18 cellular contexts compared by ENCODE assay signal in the genomic region with DNA sequence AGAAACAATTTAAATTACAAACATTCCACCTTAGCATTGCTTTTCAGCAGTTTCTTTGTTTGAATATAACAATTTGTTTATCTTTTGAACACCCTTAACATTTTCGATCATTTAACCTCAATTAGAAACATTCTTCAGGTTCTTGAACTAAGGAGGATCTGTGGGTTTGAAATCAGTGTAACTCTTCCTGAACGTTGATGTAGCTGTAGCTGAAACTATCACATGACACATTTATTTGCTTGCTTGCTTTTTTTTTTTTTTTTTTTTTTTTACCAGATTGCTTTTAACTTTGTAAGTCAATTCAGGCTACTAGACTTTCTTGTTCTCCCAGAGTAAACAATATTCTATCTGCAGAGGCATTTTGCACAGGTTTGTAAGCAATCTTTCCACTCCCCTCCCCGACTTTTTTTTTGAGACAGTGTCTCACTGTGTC. TPM values are rescaled to one million over a fixed set of nuclear protein-coding genes. Genes with fewer than 3 reads are reported as not detected.
DNase-seq lines count a peak whose midpoint lies in the region; ATAC-seq, FAIRE-seq and TF ChIP-seq lines count a peak whose summit lies in the region.
"Had no signal": no experiment of that assay in that cellular context is flagged by ENCODE, and none has a peak within 500 bp of the region (broad histone marks: within the 10 kb centered on the region; RNA-seq: fewer than 3 reads in every experiment).

No MANE protein-coding gene starts in this region.

- peaks cover 17% of the 10 kb centered on the region for H3K4me1 ChIP-seq in A549
- peaks cover 6% of the 10 kb centered on the region; the same call in 1 of the 2 replicates for H3K4me1 ChIP-seq in GM12878 (ENCODE audit: control insufficient read depth, insufficient read depth, low read length)

- H3K36me3 ChIP-seq in GM12878 (ENCODE audit: control insufficient read depth in 2 of 2, insufficient read depth in 2 of 2, low read length in 1 of 2) (peaks cover 0 to 2% of the 10 kb centered on the region in 2 experiments; a peak in 1 of 4 replicates), WERI-Rb-1 (peaks cover 8% of the 10 kb centered on the region)

- no peak for TF ChIP-seq EP300 in A549 (IDR thresholded peaks at IDR 0.05)
- TF ChIP-seq EP300 in GM12878 (IDR thresholded peaks at IDR 0.05; ENCODE audit: borderline replicate concordance in 1 of 2, control insufficient read depth in 1 of 2, low read depth in 2 of 2, low read length in 2 of 2): no peak

- H3K27me3 ChIP-seq in GM12878 (replicated peaks in 1 of 2; ENCODE audit: control insufficient read depth in 2 of 2, insufficient read depth in 2 of 2, low read length in 1 of 2) (no peaks in the 10 kb centered on the region), WERI-Rb-1 (ENCODE audit: insufficient read depth, low read depth, severe bottlenecking) (no peaks in the 10 kb centered on the region)

- no peak for DNase-seq in A549 (ENCODE audit: low read depth in 1 of 2, low spot score in 1 of 2)
- DNase-seq in HFFc6: no peak
- DNase-seq in GM12878 (ENCODE audit: low read depth, low spot score): no peak
- no peak for DNase-seq in epidermal melanocyte (ENCODE audit: insufficient read length, low spot score)
- DNase-seq in activated gamma-delta T cell treated with Interleukin-2 at 50 U/mL for 16 hours: no peak
- no peak for DNase-seq in stimulated activated naive CD8-positive, alpha-beta T cell treated with anti-CD3 and anti-CD28 coated beads, Interleukin-15, Interleukin-2, amounts not matched to agents 100 U/mL and 50 U/mL, for 24 hours
- DNase-seq in WERI-Rb-1: no peak
- DNase-seq: activated T-cell treated with anti-CD3 and anti-CD28 coated beads, Interleukin-2, amount 50 U/mL, for 4 hours; central memory CD4-positive, alpha-beta T cell; immature natural killer cell; mammary epithelial cell; NCI-H146; Right ventricle myocardium superior; stimulated activated CD4-positive, alpha-beta T cell treated with anti-CD3 and anti-CD28 coated beads, Interleukin-15, amount 100 ng/mL, for 24 hours; stimulated activated naive CD8-positive, alpha-beta T cell treated with anti-CD3 and anti-CD28 coated beads, Interleukin-15, amount 100 ng/mL, for 72 hours had no signal

- POLR2A ChIA-PET in A549 (lab: Yijun Ruan, JAX) (no interaction called here), GM12878 (lab: Charles Lee) (interaction anchor here (0.6 to 2.0 kb wide), 4 partner anchors 11 to 135 kb away, joined by 4 to 9 read pairs (median 8); no protein-coding TSS in a partner anchor)

- no peak overlapping the region for H3K27ac ChIP-seq in A549
- H3K27ac ChIP-seq in GM12878 (ENCODE audit: control insufficient read depth, insufficient read depth): no peak overlapping the region
- no peak overlapping the region for H3K27ac ChIP-seq in WERI-Rb-1

- H3K79me2 ChIP-seq in GM12878 (ENCODE audit: control insufficient read depth, insufficient read depth, low read length): no peaks in the 10 kb centered on the region

- H2AFZ ChIP-seq in GM12878 (ENCODE audit: control insufficient read depth, low read depth, low read length): no peak overlapping the region

- intact Hi-C loops in GM12878 (cut with micrococcal nuclease; ENCODE audit: unreplicated experiment): no loop called here

- WGBS in A549 (ENCODE audit: missing lambda C conversion rate): 44% methylated on average over 3 of the region's 3 CpGs
- 66% methylated on average over 3 of the region's 3 CpGs for WGBS in GM12878 (ENCODE audit: insufficient coverage, insufficient replicate concordance, low lambda C conversion rate, missing lambda C conversion rate)

- ATAC-seq in A549 (no peak), GM12878 (no peak)
- ATAC-seq in stimulated activated naive CD8-positive, alpha-beta T cell treated with anti-CD3 and anti-CD28 coated beads, Interleukin-15, Interleukin-2, amounts not matched to agents 100 U/mL and 50 U/mL, for 24 hours: no peak
- ATAC-seq: activated T-cell treated with anti-CD3 and anti-CD28 coated beads, Interleukin-2, amount 50 U/mL, for 4 hours; stimulated activated naive CD8-positive, alpha-beta T cell treated with anti-CD3 and anti-CD28 coated beads, Interleukin-15, amount 100 ng/mL, for 72 hours had no signal

- H3K4me2 ChIP-seq in A549 (peak overlapping the region; percentile 27; the same call in 2 of the 3 replicates), GM12878 (ENCODE audit: control insufficient read depth, insufficient read depth) (no peak overlapping the region)

- H3K27me3 Mint-ChIP-seq in HFFc6 (ENCODE audit: insufficient read depth): peaks cover 2% of the 10 kb centered on the region
- H3K27me3 Mint-ChIP-seq: stimulated activated naive CD8-positive, alpha-beta T cell treated with anti-CD3 and anti-CD28 coated beads, Interleukin-15, amount 100 ng/mL, for 72 hours had no signal

- TF ChIP-seq POLR2A in A549 (IDR thresholded peaks at IDR 0.05; ENCODE audit: low read length) (no peak), GM12878 (IDR thresholded peaks at IDR 0.05; ENCODE audit: low read depth, low read length) (no peak)

- SMC1A ChIA-PET in GM12878 (lab: Charles Lee; ENCODE audit: uncharacterized antibody, unreplicated experiment): interaction anchor here (1.2 to 4.1 kb wide), 3 partner anchors 9 to 46 kb away, joined by 3 to 16 read pairs (median 4); a partner anchor contains a TSS

- H4K20me1 ChIP-seq in GM12878 (ENCODE audit: control insufficient read depth, insufficient read depth): no peaks in the 10 kb centered on the region

- TF ChIP-seq RAD21 in A549 (conservative IDR thresholded peaks at IDR 0.05 in 1 of 2, IDR thresholded peaks at IDR 0.05 in 1 of 2) (no peak), GM12878 (IDR thresholded peaks at IDR 0.05; ENCODE audit: insufficient read depth, low read depth, low read length) (no peak)

- no peaks in the 10 kb centered on the region for H3K9me3 ChIP-seq in A549
- no peaks in the 10 kb centered on the region for H3K9me3 ChIP-seq in GM12878 (replicated peaks; ENCODE audit: control insufficient read depth, insufficient read depth, low read length)
- H3K9me3 ChIP-seq in WERI-Rb-1 (ENCODE audit: severe bottlenecking): no peaks in the 10 kb centered on the region

- H3K9me3 Mint-ChIP-seq in HFFc6: no peaks in the 10 kb centered on the region
- H3K9me3 Mint-ChIP-seq: activated T-cell treated with anti-CD3 and anti-CD28 coated beads, Interleukin-2, amount 50 U/mL, for 4 hours; immature natural killer cell; nephron; stimulated activated naive CD8-positive, alpha-beta T cell treated with anti-CD3 and anti-CD28 coated beads, Interleukin-15, amount 100 ng/mL, for 72 hours had no signal

- in situ Hi-C loops in GM12878 (cut with MboI): no loop called here

- H3K4me1 Mint-ChIP-seq in HFFc6 (ENCODE audit: low read depth): peaks cover 40% of the 10 kb centered on the region

- CTCF ChIA-PET in A549 (lab: Yijun Ruan, JAX): interaction anchor here (0.7 kb wide), 1 partner anchor 106 kb away, joined by 4 read pairs; no protein-coding TSS in a partner anchor
- CTCF ChIA-PET in GM12878 (lab: Yijun Ruan, JAX): interaction anchor here (0.6 kb wide), 1 partner anchor 16 kb away, joined by 3 read pairs; no protein-coding TSS in a partner anchor

- RAD21 ChIA-PET in GM12878 (lab: Charles Lee; ENCODE audit: unreplicated experiment): interaction anchor here (0.7 kb wide), 1 partner anchor 46 kb away, joined by 4 read pairs; no protein-coding TSS in a partner anchor

- TF ChIP-seq CTCF in A549 (IDR thresholded peaks at IDR 0.05): no peak
- no peak for TF ChIP-seq CTCF in HFFc6 (IDR thresholded peaks at IDR 0.05)
- TF ChIP-seq CTCF in GM12878 (IDR thresholded peaks at IDR 0.05 in 2 of 3, conservative IDR thresholded peaks at IDR 0.05 in 1 of 3; ENCODE audit: control insufficient read depth in 2 of 3, extremely low read depth in 1 of 3, insufficient read depth in 1 of 3, low read depth in 3 of 3, low read length in 3 of 3): no peak
- no peak for TF ChIP-seq CTCF in WERI-Rb-1 (IDR thresholded peaks at IDR 0.05; ENCODE audit: low read depth, low read length)

- H3K4me3 ChIP-seq in A549 (no peak overlapping the region), GM12878 (no peak overlapping the region), WERI-Rb-1 (ENCODE audit: low read depth, low read length) (no peak overlapping the region)

- no TSS peak for BruUV-seq in GM12878 (replicated peaks; lab: Mats Ljungman, UMichigan)

- no peak overlapping the region for H3K4me3 Mint-ChIP-seq in HFFc6
- H3K4me3 Mint-ChIP-seq: activated T-cell treated with anti-CD3 and anti-CD28 coated beads, Interleukin-2, amount 50 U/mL, for 4 hours; immature natural killer cell; nephron; stimulated activated naive CD8-positive, alpha-beta T cell treated with anti-CD3 and anti-CD28 coated beads, Interleukin-15, amount 100 ng/mL, for 72 hours had no signal

- H3K27ac Mint-ChIP-seq in HFFc6: peak overlapping the region; percentile 32; the same call in 1 of the 2 replicates
- H3K27ac Mint-ChIP-seq: nephron had no signal

- peaks cover 22% of the 10 kb centered on the region for H3K36me3 Mint-ChIP-seq in HFFc6 (ENCODE audit: low read depth)

- no peak for FAIRE-seq in A549 (lab: Jason Lieb, UNC)
- no peak for FAIRE-seq in GM12878 (lab: Jason Lieb, UNC)
- FAIRE-seq in islet of Langerhans (lab: Jason Lieb, UNC): peak; percentile 99
- FAIRE-seq: GM12891 had no signal

- H3K9ac ChIP-seq in GM12878 (ENCODE audit: control insufficient read depth, insufficient read depth, low read length): no peak overlapping the region

RNA-seq across cellular contexts. Expression of a gene that starts 47.6 kb away (rescaled TPM):
- polyA plus RNA-seq in A549 (2011; rRNA removed) (39.6 and 41.9 TPM in 2 replicates), A549 (2017; fragmentation: RNase III; extraction: RNeasy Plus Mini Kit Qiagen cat#74134 plus additional on column Dnase treatment) (26.6 to 28.3 TPM (median 27.8 TPM) in 3 replicates), GM12878 (2011; rRNA removed) (37.9 and 53.3 TPM in 2 replicates), GM12878 (2014; fragmentation: Illumina TruSeq; extraction: Trizol) (73.5 and 106 TPM in 2 replicates), GM12878 (2014; fragmentation: Nextera tagmentation; extraction: Ambion mirVana) (10 to 100 TPM; 10.0 to 10.5 TPM), GM12878 (2014; rRNA removed) (21.4 and 28.4 TPM in 2 replicates), GM12878 (2016; fragmentation: Nextera tagmentation; extraction: Ambion mirVana) (10 to 100 TPM; 41.8 to 49.5 TPM)
- polyA plus RNA-seq in A549 (2012; cell fraction: cytosol; rRNA removed): 7.9 and 8.6 TPM in 2 replicates
- polyA plus RNA-seq in A549 (2012; cell fraction: nucleus; rRNA removed): 5.6 and 8.6 TPM in 2 replicates
- 76.4 and 79.8 TPM in 2 replicates for polyA minus RNA-seq in A549 (2011; rRNA and poly(A)+ RNA removed)
- 10 to 100 TPM; 44.4 to 69.8 (median 55.7) TPM for total RNA-seq in HFFc6 (2021; fragmentation: NEBNext Ultra II Directional; extraction: Animal tissue kit (Norgen Biotek cat#: 25700))
- 64.3 and 66.5 TPM in 2 replicates for total RNA-seq in GM12878 (2013; cell fraction: nucleolus; rRNA removed)
- total RNA-seq in GM12878 (2014; rRNA removed) (45.5 and 53.7 TPM in 2 replicates), GM12878 (2014; rRNA removed; fragmentation: Illumina TruSeq; extraction: Trizol) (61.6 and 62.5 TPM in 2 replicates), GM12878 (2021) (45.1 and 47.0 TPM in 2 replicates)
- polyA plus RNA-seq in GM12878 (2011; ENCODE audit: low read depth): 5.9 TPM
- polyA plus RNA-seq in GM12878 (2011; cell fraction: cytosol; rRNA removed): 22.0 and 24.7 TPM in 2 replicates
- 33.9 and 42.6 TPM in 2 replicates for polyA plus RNA-seq in GM12878 (2011; cell fraction: nucleus; rRNA removed)
- 10.0 and 20.6 TPM in 2 replicates for polyA plus RNA-seq in GM12878 (2012)
- polyA minus RNA-seq in GM12878 (2011; rRNA and poly(A)+ RNA removed): 106 and 134 TPM in 2 replicates
- polyA minus RNA-seq in GM12878 (2011; cell fraction: cytosol; rRNA and poly(A)+ RNA removed): 32.6 and 40.4 TPM in 2 replicates
- 36.8 and 50.2 TPM in 2 replicates for polyA minus RNA-seq in GM12878 (2011; cell fraction: nucleus; rRNA and poly(A)+ RNA removed)
